18 cellular contexts compared by ENCODE assay signal in the genomic region with DNA sequence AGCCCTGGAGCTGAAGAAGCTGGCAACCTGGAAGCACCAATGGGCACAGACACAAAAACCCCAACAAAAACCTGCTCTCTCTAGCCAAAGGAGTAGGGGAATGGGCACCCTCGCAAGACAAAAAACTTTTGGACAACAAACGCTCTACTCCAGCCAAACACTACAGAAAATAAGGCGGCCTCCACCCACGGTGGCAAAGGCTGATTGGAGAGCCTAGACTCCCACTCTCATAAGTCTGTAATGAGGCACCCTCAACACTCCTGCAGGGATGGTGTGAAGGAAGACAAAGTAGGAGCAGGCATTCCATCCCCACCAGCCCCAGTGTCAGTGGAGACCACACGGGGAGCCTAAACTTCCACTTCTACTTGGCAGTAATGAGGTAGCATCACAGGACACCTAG. TPM values are rescaled to one million over a fixed set of nuclear protein-coding genes. Genes with fewer than 3 reads are reported as not detected.
DNase-seq lines count a peak whose midpoint lies in the region; ATAC-seq and TF ChIP-seq lines count a peak whose summit lies in the region.
"Had no signal": no experiment of that assay in that cellular context is flagged by ENCODE, and none has a peak within 500 bp of the region (broad histone marks: within the 10 kb centered on the region; RNA-seq: fewer than 3 reads in every experiment).

No MANE protein-coding gene starts in this region.

- H3K18ac ChIP-seq in mesenchymal stem cell (ENCODE audit: low read depth in 1 of 2, low read length in 2 of 2): peak overlapping the region; percentile 75 to 82

- peak overlapping the region; percentile 63 for H3K27ac ChIP-seq in 22Rv1
- H3K27ac ChIP-seq in DOHH2 (ENCODE audit: low read depth, low read length): no peak overlapping the region
- peak overlapping the region; percentile 48 for H3K27ac ChIP-seq in SJCRH30
- H3K27ac ChIP-seq in mesenchymal stem cell (ENCODE audit: low read length, poor library complexity, severe bottlenecking): no peak overlapping the region
- H3K27ac ChIP-seq: GM23248, RWPE1 had no signal

- peak overlapping the region; percentile 67 to 80 for H2BK12ac ChIP-seq in mesenchymal stem cell (ENCODE audit: low read length in 2 of 2)

- no peaks in the 10 kb centered on the region for H3F3A ChIP-seq in DOHH2 (ENCODE audit: control insufficient read depth, insufficient read depth)

- DNase-seq in SJCRH30 (peak in 1 of 2 experiments; percentile 22), mesenchymal stem cell (no peak), DMS79 treated with DMSO at 0.1 percent for 48 hours (lab: John Stamatoyannopoulos, UW) (no peak), OCI-M1 (lab: John Stamatoyannopoulos, UW) (no peak)
- DNase-seq: Calu3; CD4-positive, CD25-positive, alpha-beta regulatory T cell; GM23248; Karpas-422; NCI-H1417 treated with DMSO at 0.1 percent for 48 hours; NCI-H1930; NCI-H446 treated with DMSO at 0.1 percent for 48 hours; NK-92 treated with Interleukin-12 subunit alpha and Interleukin-12 subunit beta, amount 100 ng/mL, for 24 hours had no signal

- H3K9ac ChIP-seq in mesenchymal stem cell (ENCODE audit: low read length): no peak overlapping the region
- H3K9ac ChIP-seq: GM23248 had no signal

- no peak for ATAC-seq in HG03457 (IDR thresholded peaks at IDR 0.05; ENCODE audit: unreplicated experiment)
- ATAC-seq in HG02981 (IDR thresholded peaks at IDR 0.05; ENCODE audit: unreplicated experiment): no peak
- ATAC-seq: HCT116 had no signal

- no peaks in the 10 kb centered on the region for H3K9me2 ChIP-seq in DOHH2 (replicated peaks; ENCODE audit: control insufficient read depth, low read length)

- no peak overlapping the region for H2BK15ac ChIP-seq in mesenchymal stem cell (ENCODE audit: low read depth, poor library complexity, severe bottlenecking)

- WGBS in mesenchymal stem cell: 92% methylated on average over 5 of the region's 5 CpGs

- no peak overlapping the region for H3K23ac ChIP-seq in mesenchymal stem cell (ENCODE audit: low read length in 2 of 2)

- H3K4me1 ChIP-seq in DOHH2 (ENCODE audit: control insufficient read depth, low read length) (peaks cover 27% of the 10 kb centered on the region), SJCRH30 (peaks cover 24% of the 10 kb centered on the region), mesenchymal stem cell (ENCODE audit: control insufficient read depth, insufficient read depth, low read depth, low read length) (peaks cover 10% of the 10 kb centered on the region)

- H3K14ac ChIP-seq in mesenchymal stem cell (ENCODE audit: low read length in 2 of 2): no peak overlapping the region

- H2AK5ac ChIP-seq in mesenchymal stem cell (ENCODE audit: low read length, severe bottlenecking): peak overlapping the region; percentile 77

- H3K9me3 ChIP-seq in DOHH2 (ENCODE audit: control insufficient read depth, insufficient read depth, low read length) (no peaks in the 10 kb centered on the region), SJCRH30 (replicated peaks) (0 out of 2 replicates have a peak, but pooled peaks cover 3% of the 10 kb centered on the region), mesenchymal stem cell (ENCODE audit: control insufficient read depth, low read length) (no peaks in the 10 kb centered on the region)

- TF ChIP-seq CTCF in 22Rv1 (IDR thresholded peaks at IDR 0.05) (no peak), DOHH2 (IDR thresholded peaks at IDR 0.05; ENCODE audit: low read depth, low read length, poor library complexity, severe bottlenecking) (no peak)

- H3K4me3 ChIP-seq in DOHH2 (ENCODE audit: low read length) (no peak overlapping the region), SJCRH30 (no peak overlapping the region), mesenchymal stem cell (ENCODE audit: insufficient read depth in 1 of 2, low read depth in 1 of 2, low read length in 2 of 2) (no peak overlapping the region)
- H3K4me3 ChIP-seq: GM23248 had no signal

- H3K27me3 ChIP-seq in DOHH2 (ENCODE audit: control insufficient read depth, low read length) (no peaks in the 10 kb centered on the region), SJCRH30 (no peaks in the 10 kb centered on the region), mesenchymal stem cell (ENCODE audit: control insufficient read depth in 1 of 2, insufficient read depth in 1 of 2, low read length in 2 of 2) (no peaks in the 10 kb centered on the region)

- H3K4me2 ChIP-seq in DOHH2 (ENCODE audit: low read length) (0 out of 2 replicates have a peak overlapping the region, but pooled peaks have one; percentile 1), mesenchymal stem cell (ENCODE audit: low read length, poor library complexity, severe bottlenecking) (no peak overlapping the region)

- H3K36me3 ChIP-seq in DOHH2 (ENCODE audit: control insufficient read depth, low read length) (peaks cover 55% of the 10 kb centered on the region), SJCRH30 (peaks cover 15% of the 10 kb centered on the region), mesenchymal stem cell (ENCODE audit: control insufficient read depth in 1 of 2, insufficient read depth in 2 of 2, low read depth in 1 of 2, low read length in 2 of 2) (peaks cover 0 to 8% of the 10 kb centered on the region in 2 experiments)

- peak overlapping the region; percentile 19 to 57 for H3K4ac ChIP-seq in mesenchymal stem cell (ENCODE audit: low read depth in 1 of 2, low read length in 2 of 2)

- H2BK120ac ChIP-seq in mesenchymal stem cell (ENCODE audit: low read depth, low read length): no peak overlapping the region

- H2AFZ ChIP-seq in mesenchymal stem cell (ENCODE audit: low read depth, low read length): no peak overlapping the region
- H2AFZ ChIP-seq: GM23248 had no signal

- peak overlapping the region; percentile 14 for H4K91ac ChIP-seq in mesenchymal stem cell (ENCODE audit: low read length)

- peaks cover 2% of the 10 kb centered on the region; the same call in 1 of the 2 replicates for H4K20me1 ChIP-seq in DOHH2 (ENCODE audit: control insufficient read depth, insufficient read depth, low read depth, low read length)

- peaks cover 98% of the 10 kb centered on the region for H3K79me2 ChIP-seq in DOHH2 (ENCODE audit: control insufficient read depth, low read length)

- peak overlapping the region; percentile 9 for H4K8ac ChIP-seq in mesenchymal stem cell (ENCODE audit: low read length)

- no peak overlapping the region for H2BK5ac ChIP-seq in mesenchymal stem cell (ENCODE audit: low read depth, low read length, poor library complexity, severe bottlenecking)

- peaks cover 26% of the 10 kb centered on the region for H3K79me1 ChIP-seq in mesenchymal stem cell (replicated peaks; ENCODE audit: low read length, poor library complexity, severe bottlenecking)

RNA-seq across cellular contexts. Expression of gene TTI1, which starts 8.8 kb away (rescaled TPM):
- 57.5 and 66.0 TPM in 2 replicates for total RNA-seq in SJCRH30 (2014; rRNA removed; shearing (Covaris generic))
- 7.0 TPM for polyA plus RNA-seq in mesenchymal stem cell (2013, experiment 1 of 2)
- polyA plus RNA-seq in mesenchymal stem cell (2013, experiment 2 of 2): 6.9 TPM

RNA-seq across cellular contexts. Expression of gene RPRD1B, which starts 9.1 kb away (rescaled TPM):
- 55.7 and 56.6 TPM in 2 replicates for total RNA-seq in SJCRH30 (2014; rRNA removed; shearing (Covaris generic))
- 26.4 TPM for polyA plus RNA-seq in mesenchymal stem cell (2013, experiment 1 of 2)
- 25.9 TPM for polyA plus RNA-seq in mesenchymal stem cell (2013, experiment 2 of 2)

Comparison
In these comparisons a context has a peak if more than half of its experiments do, and no peak if none do; other contexts are left out.
1. H3K27ac ChIP-seq: peak in 22Rv1 (single experiment) and SJCRH30 (single experiment); none in DOHH2 (single experiment) and mesenchymal stem cell (single experiment).